28 cellular contexts compared by ENCODE assay signal in the genomic region with DNA sequence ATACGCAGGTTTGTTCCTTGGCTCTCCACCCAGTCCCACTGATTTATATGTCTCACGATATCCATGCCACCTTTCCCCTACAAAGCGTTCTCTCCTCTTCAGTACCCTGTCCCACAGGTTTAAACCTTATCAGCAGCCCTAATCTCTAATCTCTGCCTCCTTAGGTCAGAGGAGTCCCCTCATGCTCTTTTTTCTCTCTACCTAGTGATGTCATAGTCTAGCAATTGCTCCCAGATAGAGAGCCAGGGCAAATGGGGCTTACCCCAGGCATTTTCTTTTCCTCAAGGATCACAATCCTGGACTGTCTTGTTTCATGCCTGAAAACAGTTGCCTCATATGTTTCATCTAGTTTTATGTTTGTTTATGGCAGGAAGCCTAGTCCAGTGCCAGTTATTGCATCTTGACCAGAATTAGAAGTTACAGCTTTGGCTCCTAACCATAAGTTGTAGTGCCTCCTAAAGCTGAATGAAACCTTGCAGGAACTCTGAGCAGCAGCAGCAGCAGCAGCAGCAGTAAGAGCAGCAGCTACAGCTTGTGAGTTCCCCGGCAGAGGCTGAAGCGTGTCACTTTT. TPM values are rescaled to one million over a fixed set of nuclear protein-coding genes. Genes with fewer than 3 reads are reported as not detected.
DNase-seq lines count a peak whose midpoint lies in the region; FAIRE-seq and TF ChIP-seq lines count a peak whose summit lies in the region.
"Had no signal": no experiment of that assay in that cellular context is flagged by ENCODE, and none has a peak within 500 bp of the region (broad histone marks: within the 10 kb centered on the region; RNA-seq: fewer than 3 reads in every experiment).

No MANE protein-coding gene starts in this region.

- no peaks in the 10 kb centered on the region for H3K79me2 ChIP-seq in hepatocyte

- intact Hi-C loops in activated CD4-positive, alpha-beta T cell treated with anti-CD3 and anti-CD28 coated beads, Interleukin-2, amount 10 ng/mL, durations not matched to agents 24 days and 14 days (cut with micrococcal nuclease): no loop called here

- H3K4me3 ChIP-seq in hepatocyte: no peak overlapping the region
- H3K4me3 ChIP-seq: spleen had no signal

- H3K4me1 ChIP-seq in hepatocyte (ENCODE audit: insufficient read depth): no peaks in the 10 kb centered on the region

- H3K27ac Mint-ChIP-seq in type B pancreatic cell: peak overlapping the region; percentile 42
- no peak overlapping the region for H3K27ac Mint-ChIP-seq in endothelial cell (ENCODE audit: unreplicated experiment)
- no peak overlapping the region for H3K27ac Mint-ChIP-seq in activated CD4-positive, alpha-beta T cell treated with anti-CD3 and anti-CD28 coated beads, Interleukin-2, amount 10 ng/mL, durations not matched to agents 24 days and 14 days
- H3K27ac Mint-ChIP-seq: activated T-cell treated with anti-CD3 and anti-CD28 coated beads, Interleukin-2, amount 50 U/mL, for 24 hours; CD8-positive, alpha-beta memory T cell; stimulated activated naive B cell treated with anti-CD40 and anti-IgM and Interleukin-4, amounts not matched to agents 10 μg/mL and 1 μg/mL and 100 μg/mL, for 72 hours; T-cell had no signal

- H3K27me3 Mint-ChIP-seq in type B pancreatic cell (peaks cover 10% of the 10 kb centered on the region), endothelial cell (ENCODE audit: unreplicated experiment) (peaks cover 5% of the 10 kb centered on the region)
- peaks cover 36% of the 10 kb centered on the region for H3K27me3 Mint-ChIP-seq in activated CD4-positive, alpha-beta T cell treated with anti-CD3 and anti-CD28 coated beads, Interleukin-2, amount 10 ng/mL, durations not matched to agents 24 days and 14 days

- peak; percentile 14 for DNase-seq in GM04504 (ENCODE audit: low read depth)
- peak; percentile 39 for DNase-seq in amniotic epithelial cell (ENCODE audit: low read depth)
- peak; percentile 25 for DNase-seq in hepatocyte (ENCODE audit: low spot score)
- DNase-seq in type B pancreatic cell (ENCODE audit: extremely low spot score, unreplicated experiment): no peak
- DNase-seq in endothelial cell (ENCODE audit: low spot score): no peak
- no peak for DNase-seq in D721Med (ENCODE audit: insufficient read length, low spot score)
- DNase-seq in activated CD4-positive, alpha-beta T cell treated with anti-CD3 and anti-CD28 coated beads, Interleukin-2, amount 10 ng/mL, durations not matched to agents 24 days and 14 days: no peak
- DNase-seq: activated CD4-positive, alpha-beta T cell treated with anti-CD3 and anti-CD28 coated beads for 1 hour; activated T-cell treated with anti-CD3 and anti-CD28 coated beads, Interleukin-2, amount 50 U/mL, for 24 hours; brain microvascular endothelial cell; CD8-positive, alpha-beta memory T cell; cortex of kidney; GDM1; GOT3; naive thymus-derived CD4-positive, alpha-beta T cell; NCI-H1436; NCI-H524 treated with DMSO at 0.1 percent for 48 hours; retina; spleen; stimulated activated CD4-positive, alpha-beta T cell treated with anti-CD3 and anti-CD28 coated beads, Interleukin-4, amount 100 ng/mL, for 1 hour; stimulated activated naive B cell treated with anti-CD40 and anti-IgM and Interleukin-4, amounts not matched to agents 10 μg/mL and 1 μg/mL and 100 μg/mL, for 72 hours; T-cell had no signal

- H3K36me3 ChIP-seq in hepatocyte (replicated peaks; ENCODE audit: insufficient read depth, low read depth): no peaks in the 10 kb centered on the region
- H3K36me3 ChIP-seq: brain microvascular endothelial cell, spleen had no signal

- TF ChIP-seq CTCF in hepatocyte (IDR thresholded peaks at IDR 0.05; ENCODE audit: poor library complexity): no peak
- no peak for TF ChIP-seq CTCF in type B pancreatic cell (conservative IDR thresholded peaks at IDR 0.05)
- TF ChIP-seq CTCF in endothelial cell (IDR thresholded peaks at IDR 0.05; ENCODE audit: unreplicated experiment): no peak
- no peak for TF ChIP-seq CTCF in D721Med (IDR thresholded peaks at IDR 0.05; ENCODE audit: insufficient read depth, missing control alignments)

- FAIRE-seq in D721Med (lab: Jason Lieb, UNC): no peak
- FAIRE-seq: endometrium, GM18507, RCC 7860, TTC549 had no signal

- no peak overlapping the region for H2AFZ ChIP-seq in hepatocyte

- no peaks in the 10 kb centered on the region for H3K9me2 ChIP-seq in hepatocyte (replicated peaks; ENCODE audit: insufficient read depth)

- no peaks in the 10 kb centered on the region for H3K9me3 ChIP-seq in hepatocyte (ENCODE audit: low read depth)
- H3K9me3 ChIP-seq: spleen had no signal

- H3K9me3 Mint-ChIP-seq in type B pancreatic cell (peaks cover 4% of the 10 kb centered on the region), endothelial cell (ENCODE audit: unreplicated experiment) (no peaks in the 10 kb centered on the region)
- peaks cover 8% of the 10 kb centered on the region for H3K9me3 Mint-ChIP-seq in activated CD4-positive, alpha-beta T cell treated with anti-CD3 and anti-CD28 coated beads, Interleukin-2, amount 10 ng/mL, durations not matched to agents 24 days and 14 days
- H3K9me3 Mint-ChIP-seq: activated T-cell treated with anti-CD3 and anti-CD28 coated beads, Interleukin-2, amount 50 U/mL, for 24 hours; stimulated activated naive B cell treated with anti-CD40 and anti-IgM and Interleukin-4, amounts not matched to agents 10 μg/mL and 1 μg/mL and 100 μg/mL, for 72 hours; T-cell had no signal

- H3K36me3 Mint-ChIP-seq in type B pancreatic cell (no peaks in the 10 kb centered on the region), endothelial cell (ENCODE audit: low read depth, unreplicated experiment) (no peaks in the 10 kb centered on the region)
- H3K36me3 Mint-ChIP-seq in activated CD4-positive, alpha-beta T cell treated with anti-CD3 and anti-CD28 coated beads, Interleukin-2, amount 10 ng/mL, durations not matched to agents 24 days and 14 days (ENCODE audit: low read depth): no peaks in the 10 kb centered on the region
- H3K36me3 Mint-ChIP-seq: CD8-positive, alpha-beta memory T cell; stimulated activated naive B cell treated with anti-CD40 and anti-IgM and Interleukin-4, amounts not matched to agents 10 μg/mL and 1 μg/mL and 100 μg/mL, for 72 hours; T-cell had no signal

- no peaks in the 10 kb centered on the region for H4K20me1 ChIP-seq in hepatocyte (ENCODE audit: insufficient read depth, poor library complexity, severe bottlenecking)

- H3K27me3 ChIP-seq in hepatocyte: no peaks in the 10 kb centered on the region
- H3K27me3 ChIP-seq: brain microvascular endothelial cell, foreskin keratinocyte had no signal

- peak overlapping the region; percentile 39 for H3K4me3 Mint-ChIP-seq in type B pancreatic cell
- no peak overlapping the region for H3K4me3 Mint-ChIP-seq in endothelial cell (ENCODE audit: unreplicated experiment)
- H3K4me3 Mint-ChIP-seq in activated CD4-positive, alpha-beta T cell treated with anti-CD3 and anti-CD28 coated beads, Interleukin-2, amount 10 ng/mL, durations not matched to agents 24 days and 14 days: no peak overlapping the region
- H3K4me3 Mint-ChIP-seq: activated T-cell treated with anti-CD3 and anti-CD28 coated beads, Interleukin-2, amount 50 U/mL, for 24 hours; CD8-positive, alpha-beta memory T cell; naive thymus-derived CD4-positive, alpha-beta T cell; stimulated activated naive B cell treated with anti-CD40 and anti-IgM and Interleukin-4, amounts not matched to agents 10 μg/mL and 1 μg/mL and 100 μg/mL, for 72 hours; T-cell had no signal

- H3K4me1 Mint-ChIP-seq in type B pancreatic cell (ENCODE audit: unreplicated experiment) (peaks cover 10% of the 10 kb centered on the region), endothelial cell (ENCODE audit: unreplicated experiment) (no peaks in the 10 kb centered on the region)
- no peaks in the 10 kb centered on the region for H3K4me1 Mint-ChIP-seq in activated CD4-positive, alpha-beta T cell treated with anti-CD3 and anti-CD28 coated beads, Interleukin-2, amount 10 ng/mL, durations not matched to agents 24 days and 14 days
- H3K4me1 Mint-ChIP-seq: CD8-positive, alpha-beta memory T cell; naive thymus-derived CD4-positive, alpha-beta T cell; stimulated activated naive B cell treated with anti-CD40 and anti-IgM and Interleukin-4, amounts not matched to agents 10 μg/mL and 1 μg/mL and 100 μg/mL, for 72 hours; T-cell had no signal

- H3K4me2 ChIP-seq in hepatocyte: no peak overlapping the region
- H3K4me2 ChIP-seq: KMS-11 had no signal

- no peak overlapping the region for H3K27ac ChIP-seq in hepatocyte
- H3K27ac ChIP-seq: brain microvascular endothelial cell, foreskin keratinocyte, KMS-11, spleen had no signal

- 70% methylated on average over 5 of the region's 5 CpGs for WGBS in hepatocyte (ENCODE audit: low lambda C conversion rate, missing lambda C conversion rate)

RNA-seq across cellular contexts. Expression of gene TP53BP2, which starts 26.6 kb away (rescaled TPM):
- total RNA-seq in hepatocyte (53.0 and 57.8 TPM in 2 replicates), type B pancreatic cell (ENCODE audit: low replicate concordance) (51.3 and 67.2 TPM in 2 replicates), endothelial cell (ENCODE audit: unreplicated experiment) (42.0 TPM)
- polyA plus RNA-seq in hepatocyte: 27.5 and 31.6 TPM in 2 replicates
- 37.1 and 47.7 TPM in 2 replicates for total RNA-seq in activated CD4-positive, alpha-beta T cell treated with anti-CD3 and anti-CD28 coated beads, Interleukin-2, amount 10 ng/mL, durations not matched to agents 24 days and 14 days

Comparison
In these comparisons a context has a peak if more than half of its experiments do, and no peak if none do; other contexts are left out.
1. DNase-seq: peak in GM04504 (single experiment), amniotic epithelial cell (single experiment) and hepatocyte (single experiment); none in type B pancreatic cell (single experiment), endothelial cell (single experiment), D721Med (single experiment) and activated CD4-positive, alpha-beta T cell treated with anti-CD3 and anti-CD28 coated beads, Interleukin-2, amount 10 ng/mL, durations not matched to agents 24 days and 14 days (single experiment).